Comparison of ENCODE assay signal across 10 cellular contexts in the genomic region with DNA sequence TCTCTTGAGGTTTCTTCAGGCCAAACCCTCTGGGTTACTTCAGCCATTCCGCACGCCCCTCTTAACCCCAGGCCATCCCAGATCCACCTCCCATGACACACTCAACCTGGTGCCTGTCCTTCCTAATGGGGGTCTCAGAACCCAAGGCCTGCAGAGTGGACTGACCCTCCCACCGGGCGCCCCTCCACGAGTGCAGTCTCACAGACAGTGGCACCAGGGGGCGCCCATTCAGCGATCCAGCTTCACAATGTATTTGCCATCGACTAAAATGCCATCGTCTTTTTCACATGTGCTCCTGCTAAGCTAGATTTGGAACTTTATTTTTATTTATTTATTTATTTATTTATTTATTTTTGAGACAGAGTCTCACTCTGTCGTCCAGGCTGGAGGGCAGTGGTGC. TPM values are rescaled to one million over a fixed set of nuclear protein-coding genes. Genes with fewer than 3 reads are reported as not detected.
DNase-seq lines count a peak whose midpoint lies in the region; ATAC-seq and TF ChIP-seq lines count a peak whose summit lies in the region.
"Had no signal": no experiment of that assay in that cellular context is flagged by ENCODE, and none has a peak within 500 bp of the region (broad histone marks: within the 10 kb centered on the region; RNA-seq: fewer than 3 reads in every experiment).

No MANE protein-coding gene starts in this region.

- DNase-seq in heart left ventricle (peak in 1 of 5 donors; percentile 42), Right ventricle myocardium inferior (ENCODE audit: missing footprints) (no peak), T-helper 17 cell (no peak), islet precursor cell (peak; percentile 52), SHP77 (lab: John Stamatoyannopoulos, UW) (no peak), cortex of kidney (lab: John Stamatoyannopoulos, UW) (no peak), suprapubic skin (ENCODE audit: low spot score in 2 of 2) (no peak)
- DNase-seq: activated T-cell treated with anti-CD3 and anti-CD28 coated beads, Interleukin-2, amount 50 U/mL, for 48 hours; SIG-M5 had no signal

- no peak overlapping the region for H3K27ac ChIP-seq in heart left ventricle
- no peak overlapping the region for H3K27ac ChIP-seq in suprapubic skin

- H3K4me1 Mint-ChIP-seq in T-helper 17 cell: peaks cover 52% of the 10 kb centered on the region

- TF ChIP-seq EP300 in suprapubic skin (IDR thresholded peaks at IDR 0.05): no peak

- peak in 2 of 4 donors; percentile 20 to 49 for ATAC-seq in heart left ventricle
- ATAC-seq in Right ventricle myocardium inferior: no peak
- ATAC-seq in T-helper 17 cell: no peak
- ATAC-seq in GM19463 (IDR thresholded peaks at IDR 0.05; ENCODE audit: unreplicated experiment): no peak

- H3K27ac Mint-ChIP-seq in T-helper 17 cell: peak overlapping the region; percentile 96

- TF ChIP-seq CTCF in heart left ventricle (IDR thresholded peaks at IDR 0.05) (peak in 10 of 12 donors; percentile 6 to 50 (median 33)), suprapubic skin (IDR thresholded peaks at IDR 0.05) (no peak)

- no peaks in the 10 kb centered on the region for H3K27me3 ChIP-seq in heart left ventricle
- H3K27me3 ChIP-seq in suprapubic skin: peaks cover 4% of the 10 kb centered on the region

- H3K4me1 ChIP-seq in heart left ventricle: peaks cover 0 to 25% (median 0%) of the 10 kb centered on the region in 12 donors
- H3K4me1 ChIP-seq in suprapubic skin: peaks cover 3% of the 10 kb centered on the region

- 65 to 77% (median 67%) methylated on average over 10 of the region's 10 CpGs for WGBS in heart left ventricle, 4 donors
- WGBS in suprapubic skin: 74% methylated on average over 10 of the region's 10 CpGs

- no peak overlapping the region for H3K4me3 Mint-ChIP-seq in T-helper 17 cell

- H3K4me3 ChIP-seq in heart left ventricle: no peak overlapping the region
- H3K4me3 ChIP-seq in suprapubic skin: no peak overlapping the region

- H3K9me3 ChIP-seq in heart left ventricle (no peaks in the 10 kb centered on the region), T-helper 17 cell (ENCODE audit: control insufficient read depth, low read length, poor library complexity, severe bottlenecking) (no peaks in the 10 kb centered on the region), suprapubic skin (no peaks in the 10 kb centered on the region)

- intact Hi-C loops in heart left ventricle (cut with DNase I): loop anchor here in 5 of 10 donors (2.0 to 5.0 kb wide), 3 partner anchors 149 to 154 kb away; a partner anchor contains a TSS
- intact Hi-C loops in Right ventricle myocardium inferior (cut with DNase I): loop anchor here (1.0 kb wide), 1 partner anchor 153 kb away; a partner anchor contains a TSS

- TF ChIP-seq POLR2A in heart left ventricle (IDR thresholded peaks at IDR 0.05) (no peak), suprapubic skin (IDR thresholded peaks at IDR 0.05) (no peak)

- no peaks in the 10 kb centered on the region for H3K27me3 Mint-ChIP-seq in T-helper 17 cell

- H3K36me3 Mint-ChIP-seq in T-helper 17 cell (ENCODE audit: low read depth): peaks cover 2% of the 10 kb centered on the region

- H3K36me3 ChIP-seq in heart left ventricle (peaks cover 0 to 8% (median 0%) of the 10 kb centered on the region in 9 donors), suprapubic skin (no peaks in the 10 kb centered on the region)

RNA-seq across cellular contexts. Expression of a gene that starts 38.5 kb away (rescaled TPM):
- 10 to 100 TPM in 2 of 9 donors, 1 to 10 TPM in 7; 2.8 to 29.1 (median 5.1) TPM for total RNA-seq in heart left ventricle
- 1 to 10 TPM; 3.6 to 4.1 TPM for polyA plus RNA-seq in heart left ventricle
- total RNA-seq in Right ventricle myocardium inferior: 5.2 TPM
- total RNA-seq in T-helper 17 cell: 100 to 1,000 TPM; 163 to 184 TPM
- total RNA-seq in suprapubic skin: 10 to 100 TPM in 2 of 4 donors, 1 to 10 TPM in 2; 6.5 to 18.7 (median 11.5) TPM

Comparison
In these comparisons a context has a peak if more than half of its experiments do, and no peak if none do; other contexts are left out.
1. CTCF ChIP-seq: peak in heart left ventricle (10 of 12); none in suprapubic skin (0 of 2).
2. RNA of a gene that starts 38.5 kb away (total RNA-seq): 163 to 184 TPM in T-helper 17 cell; 6.5 to 18.7 TPM in suprapubic skin, 5.2 TPM in Right ventricle myocardium inferior (single experiment) and 2.8 to 29.1 TPM in heart left ventricle; every median in the first group is over 4 times any median in the second.